Comparison of ENCODE assay signal across 1 cellular context in the genomic region with DNA sequence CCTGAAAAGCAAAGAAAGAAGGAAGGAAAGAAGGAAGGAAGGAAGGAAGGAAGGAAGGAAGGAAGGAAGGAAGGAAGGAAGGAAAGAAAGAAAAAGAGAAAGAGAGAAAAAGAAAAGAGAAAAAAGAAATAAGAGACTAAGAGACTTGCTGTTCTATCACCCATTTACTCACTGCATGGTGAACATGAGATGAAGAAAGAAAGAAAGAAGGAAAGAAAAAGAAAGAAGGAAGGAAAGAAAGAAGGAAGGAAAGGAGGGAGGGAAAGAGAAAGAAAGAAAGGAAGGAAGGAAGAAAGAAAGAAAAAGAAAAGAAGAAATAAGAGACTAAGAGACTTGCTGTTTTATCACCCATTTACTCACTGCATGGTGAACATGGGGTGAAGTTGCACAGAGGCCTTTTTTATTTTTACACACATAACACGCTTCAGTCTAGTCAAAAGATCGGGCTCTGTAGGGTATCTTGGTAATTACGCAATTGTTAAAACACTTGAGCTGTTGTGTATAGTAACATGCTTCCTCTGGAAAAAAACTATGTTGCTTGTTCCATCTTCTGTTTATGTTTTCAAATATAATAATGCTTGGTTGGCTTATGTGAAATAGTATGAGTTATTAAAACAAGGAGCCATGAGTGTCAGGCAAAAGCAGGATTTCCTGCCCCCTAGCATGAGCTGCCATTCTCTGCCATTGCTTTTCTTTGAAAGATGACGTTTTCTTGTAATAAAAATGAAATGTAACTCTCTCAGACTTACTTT.
TF ChIP-seq lines count a peak whose summit lies in the region.

No MANE protein-coding gene starts in this region.

TF ChIP-seq in HepG2, 621 proteins besides CTCF, POLR2A, EP300 and RAD21:
- TF ChIP-seq CEBPB (IDR thresholded peaks at IDR 0.05; ENCODE audit: borderline replicate concordance, low read depth, low read length) = peak; percentile 59; the same call in 1 of the 2 replicates
- no peak for TF ChIP-seq NR1H2 (CRISPR knock-in tag; IDR thresholded peaks at IDR 0.05; ENCODE audit: borderline replicate concordance, low read depth)
